Comparison of ENCODE assay signal across 8 cellular contexts in genomic region chr3:7439101-7439500, GRCh38.
"Had no signal": no experiment of that assay in that cellular context is flagged by ENCODE, and none has a peak within 500 bp of the region (broad histone marks: within the 10 kb centered on the region; RNA-seq: fewer than 3 reads in every experiment).

No MANE protein-coding gene starts in this region.

- H3K4me2 ChIP-seq: GM23338 had no signal

- H3K27ac ChIP-seq: HL-60 had no signal

- H3K36me3 ChIP-seq: HAP-1 had no signal

- H3K27ac Mint-ChIP-seq: GM23338, HFFc6 had no signal

- H3K4me1 ChIP-seq: HAP-1 had no signal

- H3K4me3 Mint-ChIP-seq: GM23338, HFFc6 had no signal

- FAIRE-seq: K562 had no signal

- H2AFZ ChIP-seq: GM23338 had no signal

- H3K4me3 ChIP-seq: GM23338, HAP-1, K562 had no signal

- H3K9me3 ChIP-seq: HAP-1 had no signal

- DNase-seq: H7, HFFc6, IMR-90 had no signal

- ATAC-seq: GM23338, HCT116, K562 had no signal
